Comparison of ENCODE assay signal across 21 cellular contexts in genomic region chr14:99073401-99073800, GRCh38.
DNase-seq lines count a peak whose midpoint lies in the region; ATAC-seq and TF ChIP-seq lines count a peak whose summit lies in the region.
"Had no signal": no experiment of that assay in that cellular context is flagged by ENCODE, and none has a peak within 500 bp of the region (broad histone marks: within the 10 kb centered on the region; RNA-seq: fewer than 3 reads in every experiment).

No MANE protein-coding gene starts in this region.

- peaks cover 30 to 35% of the 10 kb centered on the region in 2 donors for H3K36me3 Mint-ChIP-seq in CD14-positive monocyte

- TF ChIP-seq EP300 in esophagus muscularis mucosa (IDR thresholded peaks at IDR 0.05), result no peak

- H3K27ac ChIP-seq in HL-60 (replicated peaks), result peak overlapping the region; percentile 87; the same call in 1 of the 2 replicates
- H3K27ac ChIP-seq in esophagus muscularis mucosa (replicated peaks in 1 of 4), result no peak overlapping the region
- no peak overlapping the region for H3K27ac ChIP-seq in brain microvascular endothelial cell
- H3K27ac ChIP-seq: SJCRH30 had no signal

- ATAC-seq in HG03378 (IDR thresholded peaks at IDR 0.05; ENCODE audit: unreplicated experiment), result no peak
- ATAC-seq: HepG2, K562, T-cell had no signal

- H3K9me3 ChIP-seq in esophagus muscularis mucosa, result peaks cover 0 to 15% (median 11%) of the 10 kb centered on the region in 4 donors
- H3K9me3 ChIP-seq: SJCRH30 had no signal

- no peak overlapping the region for H3K4me3 ChIP-seq in HL-60 (replicated peaks; ENCODE audit: insufficient read depth, low read length)
- H3K4me3 ChIP-seq in esophagus muscularis mucosa, result no peak overlapping the region
- no peak overlapping the region for H3K4me3 ChIP-seq in brain microvascular endothelial cell (ENCODE audit: low read depth, low read length)
- H3K4me3 ChIP-seq: K562, SJCRH30 had no signal

- H3K27me3 ChIP-seq in HL-60 (ENCODE audit: insufficient read depth, poor library complexity, severe bottlenecking) (no peaks in the 10 kb centered on the region), esophagus muscularis mucosa (peaks cover 0 to 2% (median 0%) of the 10 kb centered on the region in 4 donors), brain microvascular endothelial cell (replicated peaks) (no peaks in the 10 kb centered on the region)
- H3K27me3 ChIP-seq: SJCRH30 had no signal

- H3K4me1 ChIP-seq in esophagus muscularis mucosa, result no peaks in the 10 kb centered on the region
- H3K4me1 ChIP-seq: SJCRH30 had no signal

- peaks cover 8 to 54% (median 32%) of the 10 kb centered on the region in 7 donors for H3K9me3 Mint-ChIP-seq in CD14-positive monocyte

- intact Hi-C loops in CD14-positive monocyte (cut with micrococcal nuclease), result no loop called here
- intact Hi-C loops in esophagus muscularis mucosa (cut with DNase I), result no loop called here

- DNase-seq in CD14-positive monocyte (ENCODE audit: low spot score) (no peak), HL-60 (ENCODE audit: low read depth in 1 of 2, low spot score in 1 of 2) (peak in 1 of 2 experiments; percentile 11), NCI-H2107 (lab: John Stamatoyannopoulos, UW) (peak; percentile 33), esophagus muscularis mucosa (ENCODE audit: extremely low spot score) (peak; percentile 45), brain microvascular endothelial cell (no peak), amniotic stem cell (lab: John Stamatoyannopoulos, UW) (no peak), NCI-H1417 (lab: John Stamatoyannopoulos, UW) (no peak)
- DNase-seq: 8988T, AML-193, C1 segment of cervical spinal cord, H7, MM.1S, NCI-H1694 treated with DMSO at 0.1 percent for 48 hours, NCI-H226, NCI-H526, OCI-M1, SJCRH30, T-cell had no signal

- H3K4me3 Mint-ChIP-seq in CD14-positive monocyte, result peak overlapping the region in 1 of 2 donors; percentile 39
- H3K4me3 Mint-ChIP-seq: T-cell had no signal

- TF ChIP-seq CTCF in CD14-positive monocyte (IDR thresholded peaks at IDR 0.05), result no peak
- no peak for TF ChIP-seq CTCF in HL-60 (IDR thresholded peaks at IDR 0.05; ENCODE audit: insufficient read depth, low read length)
- TF ChIP-seq CTCF in esophagus muscularis mucosa (IDR thresholded peaks at IDR 0.05), result no peak
- TF ChIP-seq CTCF in brain microvascular endothelial cell (IDR thresholded peaks at IDR 0.05; ENCODE audit: low read depth, low read length, missing control alignments), result no peak

- H3K36me3 ChIP-seq in esophagus muscularis mucosa, result no peaks in the 10 kb centered on the region
- no peaks in the 10 kb centered on the region for H3K36me3 ChIP-seq in brain microvascular endothelial cell (replicated peaks)
- H3K36me3 ChIP-seq: SJCRH30 had no signal

- peak overlapping the region in 5 of 7 donors; percentile 28 to 77 (median 54) for H3K27ac Mint-ChIP-seq in CD14-positive monocyte
- H3K27ac Mint-ChIP-seq: T-cell had no signal

- no peak for TF ChIP-seq POLR2A in esophagus muscularis mucosa (IDR thresholded peaks at IDR 0.05; ENCODE audit: low read depth)

- WGBS in esophagus muscularis mucosa, result 79% methylated on average over 4 of the region's 6 CpGs

- peaks cover 0 to 7% (median 2%) of the 10 kb centered on the region in 3 donors for H3K27me3 Mint-ChIP-seq in CD14-positive monocyte (ENCODE audit: low read depth in 3 of 3)
- H3K27me3 Mint-ChIP-seq: T-cell had no signal

- peaks cover 73% of the 10 kb centered on the region for H3K4me1 Mint-ChIP-seq in CD14-positive monocyte

- in situ Hi-C loops in brain microvascular endothelial cell (cut with HindIII; ENCODE audit: low pct_ligation_motif_present, low sequenced_read_pairs), result no loop called here

Comparison
In these comparisons a context has a peak if more than half of its experiments do, and no peak if none do; other contexts are left out.
1. DNase-seq: peak in NCI-H2107 (single experiment) and esophagus muscularis mucosa (single experiment); none in CD14-positive monocyte (single experiment), brain microvascular endothelial cell (single experiment), amniotic stem cell (single experiment) and NCI-H1417 (0 of 3).